Comparison of ENCODE assay signal across 2 cellular contexts in the genomic region with DNA sequence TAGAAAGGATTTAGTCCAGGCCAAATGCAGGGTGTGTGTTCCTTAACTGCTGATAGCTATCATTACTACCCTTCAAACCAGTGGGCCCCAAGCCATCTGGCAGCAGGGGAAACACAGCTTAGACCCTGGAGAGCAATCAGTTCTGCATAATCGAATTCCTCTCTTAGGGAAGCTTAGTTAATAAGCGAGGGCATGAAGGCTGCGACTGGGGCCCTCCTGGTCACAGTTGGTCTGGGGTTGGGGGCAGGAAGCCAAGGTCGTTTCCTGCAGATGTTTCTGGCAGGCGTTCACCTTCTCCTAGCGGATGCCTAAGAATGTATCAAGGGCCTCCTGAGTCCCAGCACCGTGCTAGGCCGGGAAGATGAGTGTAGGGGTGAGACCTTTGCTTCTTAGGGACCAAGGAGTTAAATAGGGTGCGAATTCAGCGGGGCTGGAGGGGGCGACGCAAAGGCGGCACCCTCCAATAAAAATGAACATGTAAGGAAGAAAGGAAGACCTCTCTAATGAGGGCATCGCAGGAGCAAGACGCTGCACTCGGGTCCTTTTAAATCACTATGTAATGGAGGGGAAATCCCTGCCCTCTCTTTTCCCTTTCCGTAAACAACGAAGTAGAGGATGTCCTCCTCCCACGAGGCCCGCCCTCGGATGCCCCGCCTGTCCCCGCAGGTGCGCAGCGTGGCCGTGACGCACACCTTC.
TF ChIP-seq lines count a peak whose summit lies in the region.

No MANE protein-coding gene starts in this region.

TF ChIP-seq in SK-N-SH, 30 proteins besides CTCF, POLR2A, EP300 and RAD21:
- TF ChIP-seq RCOR1 (IDR thresholded peaks at IDR 0.05; ENCODE audit: low read length) (peak; percentile 50; the same call in 1 of the 2 replicates), RFX5 (IDR thresholded peaks at IDR 0.05; ENCODE audit: low read length) (no peak), GATA2 (CRISPR knock-in tag; IDR thresholded peaks at IDR 0.05) (peak; percentile 71)

TF ChIP-seq in GM12878, 131 proteins besides CTCF, POLR2A, EP300 and RAD21:
- TF ChIP-seq CHD2 (IDR thresholded peaks at IDR 0.05; ENCODE audit: borderline replicate concordance, low read depth, low read length) (no peak), MXI1 (IDR thresholded peaks at IDR 0.05; ENCODE audit: low read depth, low read length) (peak; percentile 13; the same call in 1 of the 2 replicates), CREM (IDR thresholded peaks at IDR 0.05; ENCODE audit: low read depth) (0 out of 2 replicates have a peak, but pooled peaks have one; percentile 21), WRNIP1 (IDR thresholded peaks at IDR 0.05; ENCODE audit: borderline replicate concordance, low read depth, low read length) (no peak), MEF2B (IDR thresholded peaks at IDR 0.05; ENCODE audit: partially characterized antibody, poor library complexity, severe bottlenecking) (peak; percentile 30), NBN (IDR thresholded peaks at IDR 0.05) (no peak), BRCA1 (IDR thresholded peaks at IDR 0.05; ENCODE audit: low read depth, low read length) (no peak), ATF7 (IDR thresholded peaks at IDR 0.05; ENCODE audit: low read depth) (peak; percentile 35), FOXK2 (IDR thresholded peaks at IDR 0.05) (peak; percentile 72; the same call in 1 of the 2 replicates), NRF1 (conservative IDR thresholded peaks at IDR 0.05; ENCODE audit: low read depth, low read length) (peak; percentile 34; the same call in 1 of the 2 replicates), RUNX3 (IDR thresholded peaks at IDR 0.05; ENCODE audit: low read length) (no peak), SMC3 (IDR thresholded peaks at IDR 0.05; ENCODE audit: borderline replicate concordance, low read length) (no peak), ZNF622 (IDR thresholded peaks at IDR 0.05) (no peak), POLR2AphosphoS5 (IDR thresholded peaks at IDR 0.05; ENCODE audit: low read length) (peak; percentile 47; the same call in 1 of the 2 replicates), HCFC1 (IDR thresholded peaks at IDR 0.05; ENCODE audit: low read length) (0 out of 2 replicates have a peak, but pooled peaks have one; percentile 5), SIN3A (IDR thresholded peaks at IDR 0.05; ENCODE audit: low read depth, low read length) (peak; percentile 74; the same call in 1 of the 2 replicates), IKZF2 (IDR thresholded peaks at IDR 0.05) (peak in 1 of 2 experiments; percentile 74; a peak in 1 of 4 replicates)
- TF ChIP-seq, protein P1, sequence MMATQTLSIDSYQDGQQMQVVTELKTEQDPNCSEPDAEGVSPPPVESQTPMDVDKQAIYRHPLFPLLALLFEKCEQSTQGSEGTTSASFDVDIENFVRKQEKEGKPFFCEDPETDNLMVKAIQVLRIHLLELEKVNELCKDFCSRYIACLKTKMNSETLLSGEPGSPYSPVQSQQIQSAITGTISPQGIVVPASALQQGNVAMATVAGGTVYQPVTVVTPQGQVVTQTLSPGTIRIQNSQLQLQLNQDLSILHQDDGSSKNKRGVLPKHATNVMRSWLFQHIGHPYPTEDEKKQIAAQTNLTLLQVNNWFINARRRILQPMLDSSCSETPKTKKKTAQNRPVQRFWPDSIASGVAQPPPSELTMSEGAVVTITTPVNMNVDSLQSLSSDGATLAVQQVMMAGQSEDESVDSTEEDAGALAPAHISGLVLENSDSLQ (IDR thresholded peaks at IDR 0.05) = no peak
- TF ChIP-seq, protein P2, sequence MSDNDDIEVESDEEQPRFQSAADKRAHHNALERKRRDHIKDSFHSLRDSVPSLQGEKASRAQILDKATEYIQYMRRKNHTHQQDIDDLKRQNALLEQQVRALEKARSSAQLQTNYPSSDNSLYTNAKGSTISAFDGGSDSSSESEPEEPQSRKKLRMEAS (IDR thresholded peaks at IDR 0.05; ENCODE audit: low read depth, low read length) = peak; percentile 59; the same call in 1 of the 2 replicates
- TF ChIP-seq, protein P3, sequence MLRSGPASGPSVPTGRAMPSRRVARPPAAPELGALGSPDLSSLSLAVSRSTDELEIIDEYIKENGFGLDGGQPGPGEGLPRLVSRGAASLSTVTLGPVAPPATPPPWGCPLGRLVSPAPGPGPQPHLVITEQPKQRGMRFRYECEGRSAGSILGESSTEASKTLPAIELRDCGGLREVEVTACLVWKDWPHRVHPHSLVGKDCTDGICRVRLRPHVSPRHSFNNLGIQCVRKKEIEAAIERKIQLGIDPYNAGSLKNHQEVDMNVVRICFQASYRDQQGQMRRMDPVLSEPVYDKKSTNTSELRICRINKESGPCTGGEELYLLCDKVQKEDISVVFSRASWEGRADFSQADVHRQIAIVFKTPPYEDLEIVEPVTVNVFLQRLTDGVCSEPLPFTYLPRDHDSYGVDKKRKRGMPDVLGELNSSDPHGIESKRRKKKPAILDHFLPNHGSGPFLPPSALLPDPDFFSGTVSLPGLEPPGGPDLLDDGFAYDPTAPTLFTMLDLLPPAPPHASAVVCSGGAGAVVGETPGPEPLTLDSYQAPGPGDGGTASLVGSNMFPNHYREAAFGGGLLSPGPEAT (IDR thresholded peaks at IDR 0.05; ENCODE audit: low read depth) = 0 out of 2 replicates have a peak, but pooled peaks have one; percentile 14
